In the genomic region with DNA sequence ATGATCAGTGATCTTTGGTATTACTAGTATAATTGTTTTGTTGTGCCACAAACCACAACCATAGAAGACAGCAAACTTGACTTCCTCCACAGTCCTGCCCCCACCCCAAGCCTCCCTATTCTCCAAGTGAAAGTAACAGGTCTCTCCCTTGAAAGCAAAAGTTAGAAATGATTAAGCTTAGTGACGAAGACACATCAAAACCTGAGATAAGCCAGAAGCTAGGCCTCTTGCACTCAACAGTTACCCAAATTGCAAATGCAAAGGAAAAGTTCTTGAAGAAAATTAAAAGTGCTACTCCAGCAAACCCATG, we compare ENCODE assay signal across 1 cellular context.
TF ChIP-seq lines count a peak whose summit lies in the region.

No MANE protein-coding gene starts in this region.

TF ChIP-seq in HepG2, 621 proteins besides CTCF, POLR2A, EP300 and RAD21:
- TF ChIP-seq, protein P1, sequence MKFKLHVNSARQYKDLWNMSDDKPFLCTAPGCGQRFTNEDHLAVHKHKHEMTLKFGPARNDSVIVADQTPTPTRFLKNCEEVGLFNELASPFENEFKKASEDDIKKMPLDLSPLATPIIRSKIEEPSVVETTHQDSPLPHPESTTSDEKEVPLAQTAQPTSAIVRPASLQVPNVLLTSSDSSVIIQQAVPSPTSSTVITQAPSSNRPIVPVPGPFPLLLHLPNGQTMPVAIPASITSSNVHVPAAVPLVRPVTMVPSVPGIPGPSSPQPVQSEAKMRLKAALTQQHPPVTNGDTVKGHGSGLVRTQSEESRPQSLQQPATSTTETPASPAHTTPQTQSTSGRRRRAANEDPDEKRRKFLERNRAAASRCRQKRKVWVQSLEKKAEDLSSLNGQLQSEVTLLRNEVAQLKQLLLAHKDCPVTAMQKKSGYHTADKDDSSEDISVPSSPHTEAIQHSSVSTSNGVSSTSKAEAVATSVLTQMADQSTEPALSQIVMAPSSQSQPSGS (CRISPR knock-in tag; IDR thresholded peaks at IDR 0.05) = no peak
- TF ChIP-seq ZNF234 (CRISPR knock-in tag; conservative IDR thresholded peaks at IDR 0.05) (no peak), ATRX (CRISPR knock-in tag; IDR thresholded peaks at IDR 0.05; ENCODE audit: borderline replicate concordance) (no peak), ZFP41 (CRISPR knock-in tag; IDR thresholded peaks at IDR 0.05; ENCODE audit: borderline replicate concordance) (no peak), JUNB (CRISPR knock-in tag; IDR thresholded peaks at IDR 0.05; ENCODE audit: borderline replicate concordance) (no peak), BORCS8-MEF2B (CRISPR knock-in tag; IDR thresholded peaks at IDR 0.05) (no peak), MXD4 (CRISPR knock-in tag; IDR thresholded peaks at IDR 0.05) (no peak), PCBP1 (IDR thresholded peaks at IDR 0.05; ENCODE audit: borderline replicate concordance, low read depth, low read length) (no peak), ZNF619 (CRISPR knock-in tag; IDR thresholded peaks at IDR 0.05) (no peak), ZNF101 (CRISPR knock-in tag; IDR thresholded peaks at IDR 0.05; ENCODE audit: borderline replicate concordance, low read depth) (no peak)
TF ChIP-seq in HepG2: peak in this region for 0.
